8 cellular contexts compared by ENCODE assay signal in the genomic region with DNA sequence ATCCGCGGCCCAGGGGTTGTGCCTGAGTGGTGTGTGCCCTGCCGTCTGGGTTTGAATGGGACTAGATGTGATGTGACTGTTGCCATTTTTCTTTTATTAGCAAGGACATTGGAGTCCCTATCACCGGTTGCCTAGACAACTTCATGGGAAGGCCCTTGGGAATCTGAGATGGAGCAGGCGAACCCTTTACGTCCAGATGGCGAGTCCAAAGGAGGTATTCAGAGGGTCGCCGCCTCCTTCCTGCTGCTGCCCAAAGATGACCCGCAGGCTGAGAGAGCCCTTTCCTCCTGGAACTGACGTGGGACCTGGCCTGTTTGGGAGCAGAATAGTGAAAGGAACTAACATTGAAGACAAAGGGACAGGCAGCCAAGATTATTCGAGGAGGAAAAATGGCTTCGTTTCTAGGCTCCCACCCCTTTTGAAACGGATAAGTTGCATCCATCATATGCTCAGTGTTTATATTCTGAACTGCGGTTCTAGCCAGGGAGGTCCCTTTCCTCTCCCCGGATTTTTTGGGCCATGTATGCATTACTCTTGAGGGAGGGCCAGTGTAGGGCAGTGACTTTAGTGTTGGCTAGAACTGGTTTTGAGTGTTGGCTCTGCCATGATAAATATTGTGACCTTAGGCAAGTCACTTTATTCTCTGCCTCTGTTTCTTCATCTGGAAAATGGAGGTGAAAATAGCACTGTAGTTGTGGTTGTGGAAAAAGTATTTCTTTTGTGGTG. TPM values are rescaled to one million over a fixed set of nuclear protein-coding genes. Genes with fewer than 3 reads are reported as not detected.
DNase-seq lines count a peak whose midpoint lies in the region; ATAC-seq and TF ChIP-seq lines count a peak whose summit lies in the region.

No MANE protein-coding gene starts in this region.

- in situ Hi-C loops in astrocyte of the cerebellum (cut with HindIII; ENCODE audit: low sequenced_read_pairs): no loop called here

- H3K4me3 ChIP-seq in astrocyte of the cerebellum (ENCODE audit: low read depth, low read length): peak overlapping the region; percentile 88
- H3K4me3 ChIP-seq in testis: peak overlapping the region; percentile 72 to 78

- H3K27me3 ChIP-seq in testis: no peaks in the 10 kb centered on the region

- TF ChIP-seq CTCF in 22Rv1 (IDR thresholded peaks at IDR 0.05): no peak
- no peak for TF ChIP-seq CTCF in astrocyte of the cerebellum (IDR thresholded peaks at IDR 0.05; ENCODE audit: low read depth, low read length, missing control alignments)
- TF ChIP-seq CTCF in testis (IDR thresholded peaks at IDR 0.05): no peak

- DNase-seq in ELF-1 (ENCODE audit: low read depth, low spot score) (peak; percentile 71), NCI-H2171 treated with DMSO at 0.1 percent for 48 hours (lab: John Stamatoyannopoulos, UW) (peak; percentile 72), astrocyte of the cerebellum (ENCODE audit: low read depth) (no peak), kidney tubule cell (ENCODE audit: low spot score) (peak; percentile 46), testis (no peak), posterior vena cava (ENCODE audit: low spot score) (no peak)

- no peak for ATAC-seq in GM18511 (IDR thresholded peaks at IDR 0.05; ENCODE audit: unreplicated experiment)

- no peaks in the 10 kb centered on the region for H3K9me3 ChIP-seq in testis

- peaks cover 5% of the 10 kb centered on the region for H3K4me1 ChIP-seq in testis

- 4% methylated on average over 16 of the region's 16 CpGs for WGBS in testis, 2 donors

- intact Hi-C loops in testis (cut with DNase I; ENCODE audit: low total_unique reads) (no loop called here), posterior vena cava (cut with DNase I) (no loop called here)

- no peak for TF ChIP-seq POLR2A in testis (IDR thresholded peaks at IDR 0.05)

- H3K27ac ChIP-seq in 22Rv1 (peak overlapping the region; percentile 89), testis (peak overlapping the region; percentile 96 to 98)

- no peaks in the 10 kb centered on the region for H3K36me3 ChIP-seq in testis (ENCODE audit: low read depth, missing control alignments)

RNA-seq across cellular contexts. Expression of a gene that starts 0.7 kb away (rescaled TPM):
- total RNA-seq in testis: 10 to 100 TPM; 27.1 to 32.8 TPM
- 41.2 TPM for polyA plus RNA-seq in testis (ENCODE audit: insufficient read depth, low read depth, low replicate concordance)
- total RNA-seq in posterior vena cava: 1 to 10 TPM; 2.6 to 3.9 TPM

RNA-seq across cellular contexts. Expression of a gene that starts 0.7 kb away (rescaled TPM):
- total RNA-seq in testis (10 to 100 TPM; 60.4 to 61.3 TPM), posterior vena cava (10 to 100 TPM; 13.7 to 14.2 TPM)
- polyA plus RNA-seq in testis (ENCODE audit: insufficient read depth, low read depth, low replicate concordance): 122 TPM

Comparison
In these comparisons a context has a peak if more than half of its experiments do, and no peak if none do; other contexts are left out.
1. DNase-seq: peak in ELF-1 (single experiment), NCI-H2171 treated with DMSO at 0.1 percent for 48 hours (single experiment) and kidney tubule cell (single experiment); none in astrocyte of the cerebellum (single experiment), testis (single experiment) and posterior vena cava (single experiment).
2. RNA of a gene that starts 0.7 kb away (total RNA-seq): 27.1 to 32.8 TPM in testis; 2.6 to 3.9 TPM in posterior vena cava; every median in the first group is over 4 times any median in the second.
3. RNA of a gene that starts 0.7 kb away (total RNA-seq): 60.4 to 61.3 TPM in testis; 13.7 to 14.2 TPM in posterior vena cava; every median in the first group is over 4 times any median in the second.